ENCODE assay signal across 9 cellular contexts in genomic region chr3:132416807-132417694, GRCh38.
A peak's percentile ranks its signal among the peaks of the same experiment; 100 is the strongest.
DNase-seq lines count a peak whose midpoint lies in the region; ATAC-seq, FAIRE-seq and TF ChIP-seq lines count a peak whose summit lies in the region.
"Had no signal": no experiment of that assay in that cellular context is flagged by ENCODE, and none has a peak within 500 bp of the region (broad histone marks: within the 10 kb centered on the region; RNA-seq: fewer than 3 reads in every experiment).

DNAJC13 (plus strand) TSS chr3:132417502; CDS start chr3:132434551, 17,049 bp downstream.

- peaks cover 9% of the 10 kb centered on the region for H3K36me3 Mint-ChIP-seq in central memory CD8-positive, alpha-beta T cell (ENCODE audit: insufficient read depth)

- peak within 1 kb of the TSS; percentile 99 for H3K4me3 ChIP-seq in AG10803 (ENCODE audit: low read length)

- peak; percentile 93 for DNase-seq in AG10803 (ENCODE audit: low read depth)
- peak; percentile 90 for DNase-seq in NCI-H345 treated with DMSO at 0.1 percent for 48 hours (lab: John Stamatoyannopoulos, UW; ENCODE audit: unreplicated experiment)
- DNase-seq in activated CD4-positive, CD25-positive, alpha-beta regulatory T cell treated with anti-CD3 and anti-CD28 coated beads, Interleukin-2, amount 50 U/mL, for 16 hours (ENCODE audit: low read depth, low spot score) = peak; percentile 85
- peak; percentile 79 to 90 for DNase-seq in central memory CD8-positive, alpha-beta T cell (ENCODE audit: low spot score in 2 of 2)
- DNase-seq in stimulated activated CD4-positive, alpha-beta T cell treated with anti-CD3 and anti-CD28 coated beads, Interleukin-12 subunit alpha, Interleukin-12 subunit beta, amount 100 ng/mL, for 24 hours (ENCODE audit: low read depth in 2 of 2) = peak; percentile 76 to 81

- peak; percentile 91 for ATAC-seq in GM19035 (IDR thresholded peaks at IDR 0.05; ENCODE audit: unreplicated experiment)
- ATAC-seq in HG03342 (IDR thresholded peaks at IDR 0.05; ENCODE audit: unreplicated experiment) = peak; percentile 93
- ATAC-seq in central memory CD8-positive, alpha-beta T cell (replicated peaks; ENCODE audit: extremely low read depth, poor library complexity, severe bottlenecking) = peak; percentile 95

- peaks cover 28% of the 10 kb centered on the region for H3K4me1 Mint-ChIP-seq in central memory CD8-positive, alpha-beta T cell

- peak within 1 kb of the TSS; percentile 94 for H3K27ac Mint-ChIP-seq in central memory CD8-positive, alpha-beta T cell (ENCODE audit: low read depth)

- H3K27me3 Mint-ChIP-seq in central memory CD8-positive, alpha-beta T cell = no peaks in the 10 kb centered on the region

- H3K9me3 Mint-ChIP-seq in central memory CD8-positive, alpha-beta T cell = no peaks in the 10 kb centered on the region

- FAIRE-seq in islet of Langerhans (lab: Jason Lieb, UNC) = peak; percentile 53
- FAIRE-seq: TTC549 had no signal

- H3K4me3 Mint-ChIP-seq in central memory CD8-positive, alpha-beta T cell = peak within 1 kb of the TSS; percentile 100

- no peak for TF ChIP-seq CTCF in AG10803 (conservative IDR thresholded peaks at IDR 0.05; ENCODE audit: low read length)

Comparison
In these comparisons a context has a peak if more than half of its experiments do, and no peak if none do; other contexts are left out.
1. Peak in every context shown above with its lines: DNase-seq, ATAC-seq and H3K4me3 ChIP-seq.